In genomic region chr6:117188627-117189201, GRCh38 we compare ENCODE assay signal across 11 cellular contexts.
A peak's percentile ranks its signal among the peaks of the same experiment; 100 is the strongest.
DNase-seq lines count a peak whose midpoint lies in the region; ATAC-seq and TF ChIP-seq lines count a peak whose summit lies in the region.
"Had no signal": no experiment of that assay in that cellular context is flagged by ENCODE, and none has a peak within 500 bp of the region (broad histone marks: within the 10 kb centered on the region; RNA-seq: fewer than 3 reads in every experiment).

No MANE protein-coding gene starts in this region.

- TF ChIP-seq CTCF in HL-60 (IDR thresholded peaks at IDR 0.05; ENCODE audit: insufficient read depth, low read length) (peak; percentile 53), WERI-Rb-1 (IDR thresholded peaks at IDR 0.05; ENCODE audit: low read depth, low read length) (peak; percentile 31; the same call in 1 of the 2 replicates), mesothelial cell of epicardium (IDR thresholded peaks at IDR 0.05; ENCODE audit: unreplicated experiment) (peak; percentile 52)

- H3K27me3 Mint-ChIP-seq in mesothelial cell of epicardium (ENCODE audit: low read depth) = no peaks in the 10 kb centered on the region
- H3K27me3 Mint-ChIP-seq: IgD-negative memory B cell had no signal

- peaks cover 7% of the 10 kb centered on the region for H3K9me3 Mint-ChIP-seq in mesothelial cell of epicardium
- H3K9me3 Mint-ChIP-seq: IgD-negative memory B cell had no signal

- H3K9me3 ChIP-seq in WERI-Rb-1 (ENCODE audit: severe bottlenecking) = no peaks in the 10 kb centered on the region

- DNase-seq in EL (peak; percentile 17), HL-60 (ENCODE audit: low read depth in 1 of 2, low spot score in 1 of 2) (no peak), WERI-Rb-1 (no peak), mesothelial cell of epicardium (ENCODE audit: low spot score in 2 of 2, unreplicated experiment in 2 of 2) (no peak), NCI-H226 (no peak), COLO668 (lab: John Stamatoyannopoulos, UW; ENCODE audit: unreplicated experiment) (no peak)
- no peak for DNase-seq in stimulated activated CD8-positive, alpha-beta memory T cell treated with anti-CD3 and anti-CD28 coated beads, Interleukin-4, amount 100 ng/mL, for 48 hours
- DNase-seq: stimulated activated CD4-positive, alpha-beta T cell treated with anti-CD3 and anti-CD28 coated beads, Interleukin-1b, Interleukin-23, amount 100 ng/mL, for 48 hours had no signal

- H3K27ac Mint-ChIP-seq in mesothelial cell of epicardium = no peak overlapping the region
- H3K27ac Mint-ChIP-seq: IgD-negative memory B cell had no signal

- no peaks in the 10 kb centered on the region for H3K36me3 ChIP-seq in WERI-Rb-1

- no peak overlapping the region for H3K27ac ChIP-seq in HL-60 (replicated peaks)
- H3K27ac ChIP-seq in WERI-Rb-1 = no peak overlapping the region

- no peak overlapping the region for H3K4me3 Mint-ChIP-seq in mesothelial cell of epicardium
- H3K4me3 Mint-ChIP-seq: IgD-negative memory B cell had no signal

- no peak overlapping the region for H3K4me3 ChIP-seq in HL-60 (replicated peaks; ENCODE audit: insufficient read depth, low read length)
- no peak overlapping the region for H3K4me3 ChIP-seq in WERI-Rb-1 (ENCODE audit: low read depth, low read length)
- H3K4me3 ChIP-seq: lung had no signal

- no peak for ATAC-seq in GM18861 (IDR thresholded peaks at IDR 0.05; ENCODE audit: unreplicated experiment)

- H3K27me3 ChIP-seq in HL-60 (ENCODE audit: insufficient read depth, poor library complexity, severe bottlenecking) (peaks cover 4% of the 10 kb centered on the region), WERI-Rb-1 (ENCODE audit: insufficient read depth, low read depth, severe bottlenecking) (no peaks in the 10 kb centered on the region)

- H3K4me1 Mint-ChIP-seq in mesothelial cell of epicardium = no peaks in the 10 kb centered on the region
- H3K4me1 Mint-ChIP-seq: IgD-negative memory B cell had no signal

- H3K36me3 Mint-ChIP-seq in mesothelial cell of epicardium = no peaks in the 10 kb centered on the region
- H3K36me3 Mint-ChIP-seq: IgD-negative memory B cell had no signal
